In the genomic region with DNA sequence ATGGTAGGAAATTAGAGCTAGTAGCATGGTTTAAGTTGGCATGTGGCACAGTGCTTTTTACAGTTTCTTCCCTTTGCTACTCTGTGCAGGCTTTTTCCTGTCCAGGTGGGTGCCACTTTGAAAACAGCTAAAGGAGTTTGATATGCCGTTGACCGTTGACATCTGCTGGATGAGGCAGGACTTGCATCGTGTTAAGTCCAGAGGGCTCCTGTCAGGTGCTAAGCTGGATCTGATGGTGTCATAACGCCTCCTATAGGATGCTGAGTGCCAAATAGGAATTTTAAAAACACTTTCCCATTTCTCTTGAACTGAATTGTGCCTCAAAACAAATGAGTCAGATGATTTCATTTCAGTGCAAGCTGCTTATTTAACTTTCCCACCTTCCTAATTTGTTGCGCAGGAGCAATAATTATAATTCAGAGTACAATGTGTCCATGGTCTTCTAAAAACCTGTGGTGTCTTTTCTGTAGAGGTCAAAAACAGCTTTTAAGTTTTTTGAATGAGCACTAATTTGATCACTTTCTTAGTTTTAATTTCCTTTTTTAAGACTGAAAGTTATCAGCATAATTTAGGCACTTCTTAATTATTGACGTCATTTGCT, we compare ENCODE assay signal across 8 cellular contexts.
DNase-seq lines count a peak whose midpoint lies in the region; ATAC-seq lines count a peak whose summit lies in the region.

No MANE protein-coding gene starts in this region.

- no peak overlapping the region for H2AK5ac ChIP-seq in mesenchymal stem cell (ENCODE audit: low read length, severe bottlenecking)

- in situ Hi-C loops in SK-MEL-5 (cut with HindIII; ENCODE audit: low pct_unique_long_range_greater_than_20kb, low sequenced_read_pairs), result no loop called here

- DNase-seq in stimulated activated CD4-positive, alpha-beta T cell treated with anti-CD3 and anti-CD28 coated beads, Interleukin-15, amount 100 ng/mL, for 24 hours, result peak; percentile 25
- DNase-seq in stimulated activated CD4-positive, alpha-beta T cell treated with anti-CD3 and anti-CD28 coated beads, Interleukin-4, amount 100 ng/mL, for 4 hours, result no peak
- DNase-seq in NCI-H1105 (lab: John Stamatoyannopoulos, UW) (peak; percentile 88), SK-MEL-5 (ENCODE audit: low read depth, low spot score) (peak; percentile 93), ecto neural progenitor cell (ENCODE audit: low spot score) (peak; percentile 64), mesenchymal stem cell (peak; percentile 63)
- no peak for DNase-seq in activated effector memory CD4-positive, alpha-beta T cell treated with Interleukin-2 at 50 U/mL for 16 hours

- no peaks in the 10 kb centered on the region for H3K36me3 ChIP-seq in mesenchymal stem cell (ENCODE audit: control insufficient read depth in 1 of 2, insufficient read depth in 2 of 2, low read depth in 1 of 2, low read length in 2 of 2)

- no peak overlapping the region for H3K23ac ChIP-seq in mesenchymal stem cell (ENCODE audit: low read length in 2 of 2)

- 26% methylated on average over 6 of the region's 6 CpGs for WGBS in mesenchymal stem cell

- no peak overlapping the region for H4K8ac ChIP-seq in mesenchymal stem cell (ENCODE audit: low read length)

- H2BK5ac ChIP-seq in mesenchymal stem cell (ENCODE audit: low read depth, low read length, poor library complexity, severe bottlenecking), result no peak overlapping the region

- H3K18ac ChIP-seq in mesenchymal stem cell (ENCODE audit: low read depth in 1 of 2, low read length in 2 of 2), result no peak overlapping the region

- H2BK12ac ChIP-seq in mesenchymal stem cell (ENCODE audit: low read length in 2 of 2), result no peak overlapping the region

- peak; percentile 86 for ATAC-seq in HG02678 (IDR thresholded peaks at IDR 0.05; ENCODE audit: unreplicated experiment)

- H3K27me3 ChIP-seq in mesenchymal stem cell (ENCODE audit: control insufficient read depth in 1 of 2, insufficient read depth in 1 of 2, low read length in 2 of 2), result peaks cover 0 to 6% of the 10 kb centered on the region in 2 experiments

- H2BK15ac ChIP-seq in mesenchymal stem cell (ENCODE audit: low read depth, poor library complexity, severe bottlenecking), result no peak overlapping the region

- H3K4ac ChIP-seq in mesenchymal stem cell (ENCODE audit: low read depth in 1 of 2, low read length in 2 of 2), result no peak overlapping the region

- H3K9me3 ChIP-seq in mesenchymal stem cell (ENCODE audit: control insufficient read depth, low read length), result no peaks in the 10 kb centered on the region

- H3K4me2 ChIP-seq in mesenchymal stem cell (ENCODE audit: low read length, poor library complexity, severe bottlenecking), result no peak overlapping the region

- no peaks in the 10 kb centered on the region for H3K79me1 ChIP-seq in mesenchymal stem cell (replicated peaks; ENCODE audit: low read length, poor library complexity, severe bottlenecking)

- H3K14ac ChIP-seq in mesenchymal stem cell (ENCODE audit: low read length in 2 of 2), result no peak overlapping the region

- H4K91ac ChIP-seq in mesenchymal stem cell (ENCODE audit: low read length), result no peak overlapping the region

- H2AFZ ChIP-seq in mesenchymal stem cell (ENCODE audit: low read depth, low read length), result no peak overlapping the region

- H3K27ac ChIP-seq in mesenchymal stem cell (ENCODE audit: low read length, poor library complexity, severe bottlenecking), result no peak overlapping the region

- H3K9ac ChIP-seq in mesenchymal stem cell (ENCODE audit: low read length), result no peak overlapping the region

- no peak overlapping the region for H3K4me3 ChIP-seq in mesenchymal stem cell (ENCODE audit: insufficient read depth in 1 of 2, low read depth in 1 of 2, low read length in 2 of 2)

- no peak overlapping the region for H2BK120ac ChIP-seq in mesenchymal stem cell (ENCODE audit: low read depth, low read length)

- H3K4me1 ChIP-seq in mesenchymal stem cell (ENCODE audit: control insufficient read depth, insufficient read depth, low read depth, low read length), result peaks cover 2% of the 10 kb centered on the region

Comparison
In these comparisons a context has a peak if more than half of its experiments do, and no peak if none do; other contexts are left out.
1. DNase-seq: peak in stimulated activated CD4-positive, alpha-beta T cell treated with anti-CD3 and anti-CD28 coated beads, Interleukin-15, amount 100 ng/mL, for 24 hours (single experiment), NCI-H1105 (single experiment), SK-MEL-5 (single experiment), ecto neural progenitor cell (single experiment) and mesenchymal stem cell (single experiment); none in stimulated activated CD4-positive, alpha-beta T cell treated with anti-CD3 and anti-CD28 coated beads, Interleukin-4, amount 100 ng/mL, for 4 hours (0 of 2) and activated effector memory CD4-positive, alpha-beta T cell treated with Interleukin-2 at 50 U/mL for 16 hours (single experiment).